ENCODE assay signal across 10 cellular contexts in genomic region chr6:5850848-5851255, GRCh38.
DNase-seq lines count a peak whose midpoint lies in the region; ATAC-seq and TF ChIP-seq lines count a peak whose summit lies in the region.
"Had no signal": no experiment of that assay in that cellular context is flagged by ENCODE, and none has a peak within 500 bp of the region (broad histone marks: within the 10 kb centered on the region; RNA-seq: fewer than 3 reads in every experiment).

No MANE protein-coding gene starts in this region.

- peaks cover 63% of the 10 kb centered on the region for H3K27me3 Mint-ChIP-seq in progenitor cell of endocrine pancreas

- H3K4me1 Mint-ChIP-seq in progenitor cell of endocrine pancreas (ENCODE audit: low read depth), result peaks cover 2% of the 10 kb centered on the region

- no peak overlapping the region for H3K9ac ChIP-seq in HUES48 (ENCODE audit: low read depth, low read length)

- H3K27ac ChIP-seq in HUES48 (ENCODE audit: low read depth, low read length) (peak overlapping the region; percentile 83), esophagus muscularis mucosa (replicated peaks in 1 of 4) (no peak overlapping the region)
- H3K27ac ChIP-seq: prostate gland, WERI-Rb-1 had no signal

- WGBS in esophagus muscularis mucosa, result 12% methylated on average over 13 of the region's 16 CpGs

- H3K9me3 ChIP-seq in HUES48 (ENCODE audit: control insufficient read depth, insufficient read depth, low read length), result no peaks in the 10 kb centered on the region
- H3K9me3 ChIP-seq in esophagus muscularis mucosa, result peaks cover 0 to 11% (median 1%) of the 10 kb centered on the region in 4 donors
- H3K9me3 ChIP-seq: prostate gland had no signal

- no peak for TF ChIP-seq EP300 in esophagus muscularis mucosa (IDR thresholded peaks at IDR 0.05)

- H3K27ac Mint-ChIP-seq in progenitor cell of endocrine pancreas, result peak overlapping the region; percentile 88

- H3K36me3 ChIP-seq in HUES48 (ENCODE audit: control insufficient read depth, insufficient read depth, low read length) (no peaks in the 10 kb centered on the region), esophagus muscularis mucosa (no peaks in the 10 kb centered on the region)
- H3K36me3 ChIP-seq: prostate gland, WERI-Rb-1 had no signal

- H3K4me3 Mint-ChIP-seq in progenitor cell of endocrine pancreas (ENCODE audit: low read depth), result peak overlapping the region; percentile 73

- H3K4me3 ChIP-seq in HUES48 (ENCODE audit: low read depth, low read length) (peak overlapping the region; percentile 51), esophagus muscularis mucosa (peak overlapping the region; percentile 44 to 57 (median 48))

- DNase-seq in esophagus muscularis mucosa (ENCODE audit: extremely low spot score) (no peak), progenitor cell of endocrine pancreas (ENCODE audit: low spot score, unreplicated experiment) (no peak), nucleus accumbens (lab: John Stamatoyannopoulos, UW) (no peak), ureter (ENCODE audit: low spot score) (no peak), NCI-H2171 (lab: John Stamatoyannopoulos, UW) (no peak)
- DNase-seq in stimulated activated CD4-positive, alpha-beta T cell treated with anti-CD3 and anti-CD28 coated beads, Interleukin-2, amount 100 ng/mL, for 48 hours, result no peak
- DNase-seq: WERI-Rb-1 had no signal

- H3K27me3 ChIP-seq in HUES48 (ENCODE audit: control insufficient read depth, insufficient read depth, low read length), result peaks cover 82% of the 10 kb centered on the region
- H3K27me3 ChIP-seq in esophagus muscularis mucosa, result peaks cover 0 to 28% (median 0%) of the 10 kb centered on the region in 4 donors

- no peak for TF ChIP-seq POLR2A in esophagus muscularis mucosa (IDR thresholded peaks at IDR 0.05; ENCODE audit: low read depth)

- no peaks in the 10 kb centered on the region for H3K36me3 Mint-ChIP-seq in progenitor cell of endocrine pancreas (ENCODE audit: insufficient read depth)

- peaks cover 5% of the 10 kb centered on the region for H3K4me1 ChIP-seq in HUES48 (ENCODE audit: control insufficient read depth, insufficient read depth, low read length)
- peaks cover 5 to 15% (median 13%) of the 10 kb centered on the region in 4 donors for H3K4me1 ChIP-seq in esophagus muscularis mucosa
- H3K4me1 ChIP-seq: prostate gland had no signal

- no peaks in the 10 kb centered on the region for H3K9me3 Mint-ChIP-seq in progenitor cell of endocrine pancreas (ENCODE audit: low read depth)

- no peak for TF ChIP-seq CTCF in esophagus muscularis mucosa (IDR thresholded peaks at IDR 0.05)
- TF ChIP-seq CTCF in progenitor cell of endocrine pancreas (IDR thresholded peaks at IDR 0.05; ENCODE audit: unreplicated experiment), result no peak

- intact Hi-C loops in esophagus muscularis mucosa (cut with DNase I), result no loop called here

- ATAC-seq in GM19455 (IDR thresholded peaks at IDR 0.05; ENCODE audit: unreplicated experiment), result peak; percentile 23
